Comparison of ENCODE assay signal across 19 cellular contexts in genomic region chr1:19532519-19532918, GRCh38. TPM values are rescaled to one million over a fixed set of nuclear protein-coding genes. Genes with fewer than 3 reads are reported as not detected.
A peak's percentile ranks its signal among the peaks of the same experiment; 100 is the strongest.
DNase-seq lines count a peak whose midpoint lies in the region; ATAC-seq and TF ChIP-seq lines count a peak whose summit lies in the region.
"Had no signal": no experiment of that assay in that cellular context is flagged by ENCODE, and none has a peak within 500 bp of the region (broad histone marks: within the 10 kb centered on the region; RNA-seq: fewer than 3 reads in every experiment).

No MANE protein-coding gene starts in this region.

- H4K91ac ChIP-seq in IMR-90 (ENCODE audit: insufficient read depth, low read depth, low read length), result no peak overlapping the region

- H3K18ac ChIP-seq in IMR-90 (ENCODE audit: low read depth, low read length), result no peak overlapping the region; the same call in 1 of the 2 replicates

- H3K4me1 ChIP-seq in IMR-90 (ENCODE audit: control insufficient read depth, insufficient read depth, low read length) (no peaks in the 10 kb centered on the region; the same call in 1 of the 2 replicates), rectal smooth muscle tissue (ENCODE audit: control insufficient read depth, insufficient read depth, low read length) (peaks cover 22% of the 10 kb centered on the region), urinary bladder (ENCODE audit: insufficient read depth) (no peaks in the 10 kb centered on the region)
- H3K4me1 ChIP-seq: BLaER1 had no signal

- H2AFZ ChIP-seq in IMR-90 (replicated peaks; ENCODE audit: low read length, poor library complexity), result no peak overlapping the region

- no peak overlapping the region for H2BK5ac ChIP-seq in IMR-90 (ENCODE audit: low read depth, low read length, poor library complexity, severe bottlenecking)

- dilution Hi-C loops in IMR-90 (cut with HindIII; ENCODE audit: low sequenced_read_pairs, unreplicated experiment), result no loop called here

- no peak for TF ChIP-seq CTCF in IMR-90 (conservative IDR thresholded peaks at IDR 0.05; ENCODE audit: low read depth, low read length)

- TF ChIP-seq RAD21 in IMR-90 (IDR thresholded peaks at IDR 0.05; ENCODE audit: low read length), result no peak

- H3K27me3 ChIP-seq in IMR-90 (ENCODE audit: control insufficient read depth, insufficient read depth, low read length) (no peaks in the 10 kb centered on the region), rectal smooth muscle tissue (ENCODE audit: control insufficient read depth, insufficient read depth, low read length) (no peaks in the 10 kb centered on the region)
- H3K27me3 ChIP-seq: BLaER1 had no signal

- no peaks in the 10 kb centered on the region for H3K79me1 ChIP-seq in IMR-90 (ENCODE audit: low read depth in 1 of 2, low read length in 2 of 2)

- H2BK15ac ChIP-seq in IMR-90 (ENCODE audit: low read depth, low read length), result no peak overlapping the region

- peak overlapping the region; percentile 69; the same call in 1 of the 2 replicates for H3K27ac ChIP-seq in IMR-90 (ENCODE audit: insufficient read depth, low read length)
- peak overlapping the region; percentile 90 for H3K27ac ChIP-seq in rectal smooth muscle tissue (ENCODE audit: low read depth, low read length)
- peak overlapping the region; percentile 43 for H3K27ac ChIP-seq in urinary bladder (ENCODE audit: low read depth)
- H3K27ac ChIP-seq: BLaER1 had no signal

- no peak overlapping the region for H3K23ac ChIP-seq in IMR-90 (ENCODE audit: low read depth, low read length)

- intact Hi-C loops in IMR-90 (cut with micrococcal nuclease), result no loop called here

- H2BK20ac ChIP-seq in IMR-90 (ENCODE audit: low read depth, low read length), result no peak overlapping the region

- no peak overlapping the region for H2BK120ac ChIP-seq in IMR-90 (ENCODE audit: low read depth, low read length)

- peaks cover 9% of the 10 kb centered on the region for H3K9me3 ChIP-seq in IMR-90 (ENCODE audit: control insufficient read depth, insufficient read depth, low read length)

- CTCF ChIA-PET in IMR-90 (lab: Yijun Ruan, JAX), result interaction anchor here (0.6 kb wide), 1 partner anchor 22 kb away, joined by 4 read pairs; no protein-coding TSS in a partner anchor

- H3K4ac ChIP-seq in IMR-90 (ENCODE audit: low read depth, low read length), result no peak overlapping the region

- ATAC-seq in IMR-90 (ENCODE audit: low read depth), result 0 out of 2 replicates have a peak, but pooled peaks have one; percentile 14
- ATAC-seq: PC-3, Right ventricle myocardium inferior had no signal

- no peaks in the 10 kb centered on the region for H4K20me1 ChIP-seq in IMR-90 (ENCODE audit: insufficient read depth, low read length)
- H4K20me1 ChIP-seq: BLaER1 had no signal

- TF ChIP-seq POLR2A in IMR-90 (IDR thresholded peaks at IDR 0.05; ENCODE audit: low read depth, low read length), result no peak

- BruUV-seq in IMR-90 (replicated peaks; lab: Mats Ljungman, UMichigan), result no TSS peak

- no peak overlapping the region for H3K56ac ChIP-seq in IMR-90 (ENCODE audit: extremely low read depth, insufficient read depth, low read length)

- POLR2A ChIA-PET in IMR-90 (lab: Charles Lee; ENCODE audit: unreplicated experiment), result no interaction called here

- no peak overlapping the region for H4K8ac ChIP-seq in IMR-90 (ENCODE audit: low read depth in 2 of 2, low read length in 2 of 2)

- no peak overlapping the region for H3K4me2 ChIP-seq in IMR-90 (ENCODE audit: low read depth, low read length)
- H3K4me2 ChIP-seq: BLaER1 had no signal

- no peak overlapping the region for H2AK9ac ChIP-seq in IMR-90 (replicated peaks; ENCODE audit: low read depth, low read length, poor library complexity)

- no peak overlapping the region for H2AK5ac ChIP-seq in IMR-90 (ENCODE audit: low read depth, low read length)

- no peak overlapping the region for H3K4me3 ChIP-seq in IMR-90 (ENCODE audit: insufficient read depth, low read depth, low read length)
- H3K4me3 ChIP-seq in rectal smooth muscle tissue (ENCODE audit: low read length), result no peak overlapping the region
- H3K4me3 ChIP-seq in urinary bladder (ENCODE audit: low read depth, low read length), result no peak overlapping the region
- H3K4me3 ChIP-seq: BLaER1 had no signal

- DNase-seq in IMR-90, result no peak
- DNase-seq in islet precursor cell, result peak; percentile 23
- DNase-seq in activated CD4-positive, alpha-beta T cell treated with anti-CD3 and anti-CD28 coated beads, Interleukin-2, amount 50 U/mL, for 1 hour, result no peak
- no peak for DNase-seq in SHP77 (lab: John Stamatoyannopoulos, UW)
- no peak for DNase-seq in globus pallidus (ENCODE audit: low spot score)
- DNase-seq: CD4-positive, CD25-positive, alpha-beta regulatory T cell; NCI-H1048; NCI-H1417; NCI-H1694; NCI-H2029 treated with DMSO at 0.1 percent for 48 hours; NCI-H446 treated with DMSO at 0.1 percent for 48 hours; NCI-H526; NCI-H82; NK-92 treated with Interleukin-12 subunit alpha and Interleukin-12 subunit beta, amount 100 ng/mL, for 24 hours; PC-3 had no signal

- no peak overlapping the region; the same call in 1 of the 2 replicates for H4K5ac ChIP-seq in IMR-90 (ENCODE audit: low read depth, low read length)

- in situ Hi-C loops in IMR-90 (cut with MboI; ENCODE audit: low sequenced_read_pairs), result no loop called here

- H3K9ac ChIP-seq in IMR-90 (ENCODE audit: low read depth, low read length), result no peak overlapping the region
- no peak overlapping the region for H3K9ac ChIP-seq in rectal smooth muscle tissue (ENCODE audit: low read length)
- H3K9ac ChIP-seq: BLaER1 had no signal

- H3K9me1 ChIP-seq in IMR-90 (ENCODE audit: insufficient read depth, low read length), result no peaks in the 10 kb centered on the region

- H3K36me3 ChIP-seq in IMR-90 (ENCODE audit: control insufficient read depth, insufficient read depth, low read length) (no peaks in the 10 kb centered on the region), rectal smooth muscle tissue (ENCODE audit: control insufficient read depth, insufficient read depth, low read length) (no peaks in the 10 kb centered on the region), urinary bladder (ENCODE audit: insufficient read depth) (no peaks in the 10 kb centered on the region)
- H3K36me3 ChIP-seq: BLaER1 had no signal

- WGBS in IMR-90 (ENCODE audit: extremely low coverage in 2 of 2, insufficient read length in 1 of 2), 2 experiments, result 54% methylated on average over 4 of the region's 4 CpGs; no CpG with 5 or more reads in 1 of the 2 experiments
- WGBS in urinary bladder, result 47% methylated on average over 4 of the region's 4 CpGs

- H3K14ac ChIP-seq in IMR-90 (replicated peaks; ENCODE audit: low read depth, low read length), result no peak overlapping the region

TF ChIP-seq in IMR-90, 13 proteins besides CTCF, POLR2A, EP300 and RAD21:
- TF ChIP-seq FOS (IDR thresholded peaks at IDR 0.05; ENCODE audit: low read depth, low read length), result no peak
- TF ChIP-seq RFX5 (IDR thresholded peaks at IDR 0.05; ENCODE audit: low read depth, low read length), result no peak
- TF ChIP-seq USF2 (IDR thresholded peaks at IDR 0.05; ENCODE audit: low read depth, low read length), result no peak
- TF ChIP-seq SMC3 (IDR thresholded peaks at IDR 0.05; ENCODE audit: low read depth, low read length), result no peak
- no peak for TF ChIP-seq BHLHE40 (IDR thresholded peaks at IDR 0.05; ENCODE audit: low read depth, low read length)
- no peak for TF ChIP-seq CHD1 (IDR thresholded peaks at IDR 0.05; ENCODE audit: low read depth, low read length)
- TF ChIP-seq RCOR1 (IDR thresholded peaks at IDR 0.05; ENCODE audit: insufficient replicate concordance, low read length), result no peak
- no peak for TF ChIP-seq MAFK (IDR thresholded peaks at IDR 0.05; ENCODE audit: low read depth, low read length)
- TF ChIP-seq NFE2L2 (IDR thresholded peaks at IDR 0.05; ENCODE audit: low read depth, low read length), result no peak
- TF ChIP-seq MXI1 (IDR thresholded peaks at IDR 0.05; ENCODE audit: borderline replicate concordance, low read depth, low read length), result no peak
- no peak for TF ChIP-seq ELK1 (IDR thresholded peaks at IDR 0.05; ENCODE audit: borderline replicate concordance, low read depth, low read length)
- TF ChIP-seq CEBPB (IDR thresholded peaks at IDR 0.05; ENCODE audit: low read depth, low read length), result no peak
- TF ChIP-seq MAZ (IDR thresholded peaks at IDR 0.05; ENCODE audit: borderline replicate concordance, low read depth, low read length), result no peak

RNA-seq across cellular contexts. Expression of gene CAPZB, which starts 47.2 kb away (rescaled TPM):
- total RNA-seq in IMR-90 (2012; rRNA removed), result 180 and 216 TPM in 2 replicates
- polyA plus RNA-seq in IMR-90 (2012; rRNA removed), result 271 and 304 TPM in 2 replicates
- polyA plus RNA-seq in IMR-90 (2012; cell fraction: cytosol; rRNA removed), result 189 and 234 TPM in 2 replicates
- 74.4 and 139 TPM in 2 replicates for polyA plus RNA-seq in IMR-90 (2012; cell fraction: nucleus; rRNA removed; ENCODE audit: low replicate concordance)
- 77.1 TPM for total RNA-seq in urinary bladder
- 372 TPM for polyA plus RNA-seq in urinary bladder
